In the genomic region with DNA sequence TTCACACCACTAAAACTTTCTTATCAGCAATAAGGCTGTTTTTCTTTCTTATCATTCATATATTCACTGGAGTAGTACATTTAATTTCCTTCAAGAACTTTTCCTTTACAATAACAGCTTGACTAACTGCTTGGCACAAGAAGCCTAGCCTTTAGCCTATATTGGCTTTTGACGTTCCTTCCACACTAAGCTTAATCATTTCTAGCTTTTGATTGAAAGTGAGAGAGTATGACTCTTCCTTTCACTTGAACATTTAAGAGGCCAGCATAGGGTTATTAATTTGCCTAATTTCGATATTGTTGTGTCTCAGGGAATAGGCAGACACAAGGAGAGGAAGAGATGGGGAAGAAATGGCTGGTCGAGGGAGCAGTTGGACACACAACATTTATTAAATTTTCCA, we compare ENCODE assay signal across 17 cellular contexts. TPM values are rescaled to one million over a fixed set of nuclear protein-coding genes. Genes with fewer than 3 reads are reported as not detected.
DNase-seq lines count a peak whose midpoint lies in the region; ATAC-seq, FAIRE-seq and TF ChIP-seq lines count a peak whose summit lies in the region.
"Had no signal": no experiment of that assay in that cellular context is flagged by ENCODE, and none has a peak within 500 bp of the region (broad histone marks: within the 10 kb centered on the region; RNA-seq: fewer than 3 reads in every experiment).

No MANE protein-coding gene starts in this region.

- H3K4me2 ChIP-seq in GM12878 (ENCODE audit: control insufficient read depth, insufficient read depth) (no peak overlapping the region), osteoblast (ENCODE audit: insufficient read depth, low read length) (no peak overlapping the region)

- H4K20me1 ChIP-seq in GM12878 (ENCODE audit: control insufficient read depth, insufficient read depth) (no peaks in the 10 kb centered on the region), osteoblast (ENCODE audit: insufficient read depth, low read length) (no peaks in the 10 kb centered on the region)

- H3K79me2 ChIP-seq in GM12878 (ENCODE audit: control insufficient read depth, insufficient read depth, low read length) = no peaks in the 10 kb centered on the region
- no peaks in the 10 kb centered on the region for H3K79me2 ChIP-seq in osteoblast (ENCODE audit: insufficient read depth, low read length)

- CTCF ChIA-PET in GM12878 (lab: Yijun Ruan, JAX) = no interaction called here

- H3K27ac ChIP-seq in GM12878 (ENCODE audit: control insufficient read depth, insufficient read depth) = no peak overlapping the region
- no peak overlapping the region for H3K27ac ChIP-seq in osteoblast (ENCODE audit: low read depth, low read length)
- H3K27ac ChIP-seq: 22Rv1, ovary, tibial nerve had no signal

- H3K9ac ChIP-seq in GM12878 (ENCODE audit: control insufficient read depth, insufficient read depth, low read length) = no peak overlapping the region

- TF ChIP-seq CTCF in GM12878 (IDR thresholded peaks at IDR 0.05 in 2 of 3, conservative IDR thresholded peaks at IDR 0.05 in 1 of 3; ENCODE audit: control insufficient read depth in 2 of 3, extremely low read depth in 1 of 3, insufficient read depth in 1 of 3, low read depth in 3 of 3, low read length in 3 of 3) = no peak
- no peak for TF ChIP-seq CTCF in osteoblast (IDR thresholded peaks at IDR 0.05; ENCODE audit: extremely low read depth, low read depth, low read length)

- H3K9me3 ChIP-seq in GM12878 (replicated peaks; ENCODE audit: control insufficient read depth, insufficient read depth, low read length) = no peaks in the 10 kb centered on the region
- no peaks in the 10 kb centered on the region for H3K9me3 ChIP-seq in osteoblast (ENCODE audit: low read depth, low read length)
- H3K9me3 ChIP-seq: ovary had no signal

- H3K36me3 ChIP-seq in GM12878 (ENCODE audit: control insufficient read depth in 2 of 2, insufficient read depth in 2 of 2, low read length in 1 of 2) = no peaks in the 10 kb centered on the region
- H3K36me3 ChIP-seq in osteoblast (ENCODE audit: insufficient read depth, low read length) = no peaks in the 10 kb centered on the region
- H3K36me3 ChIP-seq: ovary, tibial nerve had no signal

- no peak for DNase-seq in activated CD4-positive, CD25-positive, alpha-beta regulatory T cell treated with anti-CD3 and anti-CD28 coated beads, Interleukin-2, amount 50 U/mL, for 72 hours
- DNase-seq in GM12878 (ENCODE audit: low read depth, low spot score) (no peak), osteoblast (ENCODE audit: insufficient read length, low spot score, missing footprints) (no peak), hippocampal formation (lab: John Stamatoyannopoulos, UW) (no peak), NCI-H2171 (lab: John Stamatoyannopoulos, UW) (no peak)
- DNase-seq: mesendoderm, MV-4-11, NCI-H226, ovary had no signal

- intact Hi-C loops in GM12878 (cut with micrococcal nuclease; ENCODE audit: unreplicated experiment) = no loop called here

- peak; percentile 56 to 69 for ATAC-seq in activated CD4-positive, CD25-positive, alpha-beta regulatory T cell treated with anti-CD3 and anti-CD28 coated beads, Interleukin-2, amount 50 U/mL, for 24 hours
- ATAC-seq in GM21423 (IDR thresholded peaks at IDR 0.05; ENCODE audit: unreplicated experiment) (peak; percentile 51), HG03378 (IDR thresholded peaks at IDR 0.05; ENCODE audit: unreplicated experiment) (peak; percentile 77), GM12878 (peak; percentile 86)

- no peaks in the 10 kb centered on the region for H3K4me1 ChIP-seq in GM12878 (ENCODE audit: control insufficient read depth, insufficient read depth, low read length)
- peaks cover 6% of the 10 kb centered on the region for H3K4me1 ChIP-seq in osteoblast (ENCODE audit: insufficient read depth, low read length)
- H3K4me1 ChIP-seq: tibial nerve had no signal

- no peak for TF ChIP-seq EP300 in GM12878 (IDR thresholded peaks at IDR 0.05; ENCODE audit: borderline replicate concordance in 1 of 2, control insufficient read depth in 1 of 2, low read depth in 2 of 2, low read length in 2 of 2)

- H3K27me3 ChIP-seq in GM12878 (replicated peaks in 1 of 2; ENCODE audit: control insufficient read depth in 2 of 2, insufficient read depth in 2 of 2, low read length in 1 of 2) = no peaks in the 10 kb centered on the region; a peak in 1 of 4 replicates
- H3K27me3 ChIP-seq in osteoblast (ENCODE audit: insufficient read depth, low read length) = no peaks in the 10 kb centered on the region
- H3K27me3 ChIP-seq: ovary, tibial nerve had no signal

- RAD21 ChIA-PET in GM12878 (lab: Charles Lee; ENCODE audit: unreplicated experiment) = no interaction called here

- SMC1A ChIA-PET in GM12878 (lab: Charles Lee; ENCODE audit: uncharacterized antibody, unreplicated experiment) = interaction anchor here (1.2 kb wide), 1 partner anchor 22 kb away, joined by 5 read pairs; no protein-coding TSS in a partner anchor

- peak; percentile 23 for FAIRE-seq in GM12878 (lab: Jason Lieb, UNC)
- FAIRE-seq: RCC 7860 had no signal

- H3K4me3 ChIP-seq in GM12878 (no peak overlapping the region), osteoblast (ENCODE audit: insufficient read depth, low read length) (no peak overlapping the region)
- H3K4me3 ChIP-seq: ovary, tibial nerve had no signal

- no peak for TF ChIP-seq RAD21 in GM12878 (IDR thresholded peaks at IDR 0.05; ENCODE audit: insufficient read depth, low read depth, low read length)

- TF ChIP-seq POLR2A in GM12878 (IDR thresholded peaks at IDR 0.05; ENCODE audit: low read depth, low read length) = no peak

- in situ Hi-C loops in GM12878 (cut with MboI) = no loop called here

- 0% methylated on average over 3 of the region's 3 CpGs for WGBS in GM12878 (ENCODE audit: insufficient coverage, insufficient replicate concordance, low lambda C conversion rate, missing lambda C conversion rate)

- BruUV-seq in GM12878 (replicated peaks; lab: Mats Ljungman, UMichigan) = no TSS peak

- POLR2A ChIA-PET in GM12878 (lab: Charles Lee) = no interaction called here

- H2AFZ ChIP-seq in GM12878 (ENCODE audit: control insufficient read depth, low read depth, low read length) (no peak overlapping the region), osteoblast (ENCODE audit: low read length) (no peak overlapping the region)

TF ChIP-seq in GM12878, 131 proteins besides CTCF, POLR2A, EP300 and RAD21:
- TF ChIP-seq STAT1 (conservative IDR thresholded peaks at IDR 0.05) (no peak), RUNX3 (IDR thresholded peaks at IDR 0.05; ENCODE audit: low read length) (no peak), YBX1 (IDR thresholded peaks at IDR 0.05) (no peak), KLF5 (IDR thresholded peaks at IDR 0.05; ENCODE audit: partially characterized antibody) (no peak)
- TF ChIP-seq, protein P1, sequence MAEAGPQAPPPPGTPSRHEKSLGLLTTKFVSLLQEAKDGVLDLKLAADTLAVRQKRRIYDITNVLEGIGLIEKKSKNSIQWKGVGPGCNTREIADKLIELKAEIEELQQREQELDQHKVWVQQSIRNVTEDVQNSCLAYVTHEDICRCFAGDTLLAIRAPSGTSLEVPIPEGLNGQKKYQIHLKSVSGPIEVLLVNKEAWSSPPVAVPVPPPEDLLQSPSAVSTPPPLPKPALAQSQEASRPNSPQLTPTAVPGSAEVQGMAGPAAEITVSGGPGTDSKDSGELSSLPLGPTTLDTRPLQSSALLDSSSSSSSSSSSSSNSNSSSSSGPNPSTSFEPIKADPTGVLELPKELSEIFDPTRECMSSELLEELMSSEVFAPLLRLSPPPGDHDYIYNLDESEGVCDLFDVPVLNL (IDR thresholded peaks at IDR 0.05; ENCODE audit: low read depth, low read length) = no peak

RNA-seq across cellular contexts. Expression of a gene that starts 23.6 kb away (rescaled TPM):
- not detected in 2 replicates for total RNA-seq in GM12878 (2013; cell fraction: nucleolus; rRNA removed)
- total RNA-seq in GM12878 (2014; rRNA removed) = not detected in 2 replicates
- total RNA-seq in GM12878 (2014; rRNA removed; fragmentation: Illumina TruSeq; extraction: Trizol) = 0.05 TPM in 1 of 2 replicates, not detected in the other
- total RNA-seq in GM12878 (2021) = 0.08 TPM in 1 of 2 replicates, not detected in the other
- polyA plus RNA-seq in GM12878 (2011; ENCODE audit: low read depth) = not detected
- 1.5 and 2.7 TPM in 2 replicates for polyA plus RNA-seq in GM12878 (2011; rRNA removed)
- polyA plus RNA-seq in GM12878 (2011; cell fraction: cytosol; rRNA removed) = 0.48 and 0.85 TPM in 2 replicates
- 1.1 and 1.2 TPM in 2 replicates for polyA plus RNA-seq in GM12878 (2011; cell fraction: nucleus; rRNA removed)
- 0.05 and 0.07 TPM in 2 replicates for polyA plus RNA-seq in GM12878 (2012)
- not detected in 2 replicates for polyA plus RNA-seq in GM12878 (2014; fragmentation: Illumina TruSeq; extraction: Trizol)
- under 1 TPM in 1 of 2 experiments, not detected in 1; 0.06 TPM for polyA plus RNA-seq in GM12878 (2014; fragmentation: Nextera tagmentation; extraction: Ambion mirVana)
- polyA plus RNA-seq in GM12878 (2014; rRNA removed) = not detected in 2 replicates
- polyA plus RNA-seq in GM12878 (2016; fragmentation: Nextera tagmentation; extraction: Ambion mirVana) = under 1 TPM in 1 of 2 experiments, not detected in 1; 0.08 TPM
- 1.9 TPM in 2 replicates for polyA minus RNA-seq in GM12878 (2011; rRNA and poly(A)+ RNA removed)
- 0.80 and 2.7 TPM in 2 replicates for polyA minus RNA-seq in GM12878 (2011; cell fraction: cytosol; rRNA and poly(A)+ RNA removed)
- 4.6 and 5.2 TPM in 2 replicates for polyA minus RNA-seq in GM12878 (2011; cell fraction: nucleus; rRNA and poly(A)+ RNA removed)
- total RNA-seq in osteoblast = under 0.01 TPM in 2 replicates
- total RNA-seq: dermis microvascular lymphatic vessel endothelial cell, HT1080 had no signal
